In the genomic region with DNA sequence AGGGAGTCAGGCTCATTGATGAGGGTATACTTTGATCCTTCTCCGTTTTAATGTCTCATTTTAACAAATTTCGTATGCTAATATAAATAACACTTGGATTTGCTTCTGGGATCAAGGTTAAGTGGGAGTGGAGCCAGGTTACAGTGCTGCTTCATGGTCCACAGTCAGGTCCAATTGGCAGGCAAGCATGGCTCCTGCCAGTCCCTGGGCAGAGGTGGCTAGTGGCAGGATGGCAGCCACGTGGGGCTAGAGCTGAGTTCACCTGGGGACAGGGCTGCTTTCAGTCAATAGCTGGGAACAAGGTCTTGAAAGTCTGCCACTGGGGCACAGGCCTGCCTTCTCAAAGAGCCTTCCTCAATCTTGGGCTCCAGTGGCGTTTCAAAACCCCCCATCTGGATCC, we compare ENCODE assay signal across 27 cellular contexts. TPM values are rescaled to one million over a fixed set of nuclear protein-coding genes. Genes with fewer than 3 reads are reported as not detected.
DNase-seq lines count a peak whose midpoint lies in the region; ATAC-seq, FAIRE-seq and TF ChIP-seq lines count a peak whose summit lies in the region.
"Had no signal": no experiment of that assay in that cellular context is flagged by ENCODE, and none has a peak within 500 bp of the region (broad histone marks: within the 10 kb centered on the region; RNA-seq: fewer than 3 reads in every experiment).

No MANE protein-coding gene starts in this region.

- BruUV-seq in Panc1 (replicated peaks; lab: Mats Ljungman, UMichigan): no TSS peak

- TF ChIP-seq CTCF in heart right ventricle (IDR thresholded peaks at IDR 0.05) (no peak), Panc1 (IDR thresholded peaks at IDR 0.05) (no peak), GM20000 (IDR thresholded peaks at IDR 0.05; ENCODE audit: extremely low read depth, missing control alignments) (no peak)

- H3K27me3 ChIP-seq in heart right ventricle (peaks cover 0 to 5% (median 0%) of the 10 kb centered on the region in 7 donors), right cardiac atrium (ENCODE audit: control insufficient read depth, insufficient read depth) (no peaks in the 10 kb centered on the region), Panc1 (ENCODE audit: control insufficient read depth, insufficient read depth, low read length) (peaks cover 32% of the 10 kb centered on the region), small intestine (ENCODE audit: control insufficient read depth in 2 of 2, insufficient read depth in 2 of 2, low read length in 2 of 2) (peaks cover 0 to 2% of the 10 kb centered on the region in 2 donors)
- H3K27me3 ChIP-seq: BLaER1 had no signal

- WGBS in heart right ventricle, 2 donors: 53 to 71% methylated on average over 4 of the region's 4 CpGs
- 80% methylated on average over 4 of the region's 4 CpGs for WGBS in right cardiac atrium
- 48 to 76% (median 48%) methylated on average over 4 of the region's 4 CpGs for WGBS in small intestine, 3 donors

- intact Hi-C loops in heart right ventricle (cut with DNase I) (no loop called here), right cardiac atrium (cut with DNase I) (no loop called here), Panc1 (cut with micrococcal nuclease; ENCODE audit: unreplicated experiment) (no loop called here)

- POLR2A ChIA-PET in Panc1 (lab: Charles Lee): no interaction called here

- FAIRE-seq in small intestine (lab: Jason Lieb, UNC): no peak
- FAIRE-seq: A204.1, D721Med, G401.6, GM12878 had no signal

- H3K9me3 ChIP-seq in heart right ventricle: no peaks in the 10 kb centered on the region
- no peaks in the 10 kb centered on the region for H3K9me3 ChIP-seq in right cardiac atrium (ENCODE audit: control insufficient read depth, low read length)
- no peaks in the 10 kb centered on the region for H3K9me3 ChIP-seq in Panc1 (ENCODE audit: control insufficient read depth, insufficient read depth, low read depth, low read length)
- H3K9me3 ChIP-seq in small intestine (ENCODE audit: control insufficient read depth, low read depth): no peaks in the 10 kb centered on the region
- H3K9me3 ChIP-seq: BLaER1, HAP-1 had no signal

- peak; percentile 33 to 91 (median 84) for ATAC-seq in heart right ventricle
- ATAC-seq in right cardiac atrium: no peak
- ATAC-seq in Panc1: peak; percentile 34; the same call in 1 of the 2 replicates
- ATAC-seq in left lobe of liver: peak; percentile 100
- no peak for ATAC-seq in HG03095 (IDR thresholded peaks at IDR 0.05; ENCODE audit: unreplicated experiment)
- ATAC-seq: GM12878 had no signal

- in situ Hi-C loops in Panc1 (cut with HindIII; ENCODE audit: low pct_unique_long_range_greater_than_20kb, low sequenced_read_pairs): no loop called here

- CTCF ChIA-PET in Panc1 (lab: Charles Lee): no interaction called here

- DNase-seq in heart right ventricle (peak; percentile 29 to 43), right cardiac atrium (no peak), Panc1 (ENCODE audit: low read depth, low spot score) (no peak), left lobe of liver (ENCODE audit: low spot score) (peak; percentile 91), small intestine (peak; percentile 11), GM20000 (ENCODE audit: low spot score) (no peak), DMS153 treated with DMSO at 0.1 percent for 48 hours (lab: John Stamatoyannopoulos, UW; ENCODE audit: unreplicated experiment) (no peak)
- DNase-seq: CD4-positive, alpha-beta T cell; GOT3; IMR-90; KG1; MM.1S; NCI-H2029; NCI-H446 treated with DMSO at 0.1 percent for 48 hours; NCI-H526; NCI-H82; SIG-M5 had no signal

- H3K4me3 ChIP-seq in heart right ventricle (no peak overlapping the region), right cardiac atrium (ENCODE audit: low read length) (no peak overlapping the region), Panc1 (ENCODE audit: low read depth in 2 of 2, low read length in 2 of 2) (no peak overlapping the region), small intestine (ENCODE audit: low read depth in 1 of 2, low read length in 2 of 2) (no peak overlapping the region)
- H3K4me3 ChIP-seq: BLaER1, GM12878, HAP-1, SK-N-MC had no signal

- H3K4me1 ChIP-seq in heart right ventricle (peaks cover 0 to 6% (median 0%) of the 10 kb centered on the region in 9 donors), right cardiac atrium (ENCODE audit: control insufficient read depth, insufficient read depth, low read length) (no peaks in the 10 kb centered on the region), Panc1 (ENCODE audit: control insufficient read depth, insufficient read depth, low read length) (no peaks in the 10 kb centered on the region), small intestine (ENCODE audit: control insufficient read depth in 2 of 2, insufficient read depth in 1 of 2, low read depth in 1 of 2, low read length in 1 of 2) (no peaks in the 10 kb centered on the region)
- H3K4me1 ChIP-seq: BLaER1, HAP-1 had no signal

- H3K36me3 ChIP-seq in heart right ventricle (no peaks in the 10 kb centered on the region), Panc1 (ENCODE audit: control insufficient read depth, insufficient read depth, low read length) (no peaks in the 10 kb centered on the region), small intestine (ENCODE audit: control insufficient read depth in 2 of 2, insufficient read depth in 2 of 2, low read length in 2 of 2) (no peaks in the 10 kb centered on the region)
- H3K36me3 ChIP-seq: BLaER1, HAP-1 had no signal

- H3K27ac ChIP-seq in heart right ventricle: no peak overlapping the region
- H3K27ac ChIP-seq in right cardiac atrium (ENCODE audit: low read length): no peak overlapping the region
- H3K27ac ChIP-seq in Panc1 (ENCODE audit: low read length): no peak overlapping the region
- no peak overlapping the region for H3K27ac ChIP-seq in small intestine (ENCODE audit: low read depth in 1 of 2, low read length in 1 of 2)
- H3K27ac ChIP-seq: BLaER1, RWPE1, SK-N-MC had no signal

RNA-seq across cellular contexts. Expression of a gene that starts 16.0 kb away (rescaled TPM):
- total RNA-seq in heart right ventricle (under 1 TPM in 1 of 10 donors, not detected in 9; 0.09 TPM), right cardiac atrium (not detected), Panc1 (2021; ENCODE audit: unreplicated experiment) (0.77 TPM), left lobe of liver (0.05 TPM)
- polyA plus RNA-seq in heart right ventricle (under 1 TPM in 1 of 2 donors, not detected in 1; 0.01 TPM), right cardiac atrium (not detected), small intestine (1 to 10 TPM in 1 of 3 donors, not detected in 2; 3.0 TPM)
- polyA plus RNA-seq in Panc1 (2012; ENCODE audit: insufficient read length): 0.55 TPM
- total RNA-seq: CD4-positive, alpha-beta T cell; GM12878; IMR-90 had no signal
- polyA plus RNA-seq: AG04450, IMR-90 had no signal

RNA-seq across cellular contexts. Expression of a gene that starts 43.9 kb away (rescaled TPM):
- total RNA-seq in heart right ventricle (1 to 10 TPM; 1.9 to 7.0 (median 4.3) TPM), right cardiac atrium (under 1 TPM; 0.72 to 0.85 (median 0.80) TPM), Panc1 (2021; ENCODE audit: unreplicated experiment) (not detected), left lobe of liver (0.05 TPM)
- polyA plus RNA-seq in heart right ventricle (under 1 TPM; 0.03 to 0.22 TPM), right cardiac atrium (0.11 TPM), small intestine (under 1 TPM in 1 of 3 donors, not detected in 2; 0.10 TPM)
- polyA plus RNA-seq in Panc1 (2012; ENCODE audit: insufficient read length): not detected
- total RNA-seq: CD4-positive, alpha-beta T cell; GM12878; IMR-90 had no signal
- polyA plus RNA-seq: AG04450, IMR-90 had no signal

RNA-seq across cellular contexts. Expression of a gene that starts 49.1 kb away (rescaled TPM):
- total RNA-seq in heart right ventricle (10 to 100 TPM; 14.4 to 28.9 (median 20.5) TPM), right cardiac atrium (10 to 100 TPM; 18.3 to 29.4 (median 20.9) TPM), Panc1 (2021; ENCODE audit: unreplicated experiment) (14.4 TPM), left lobe of liver (5.6 TPM)
- polyA plus RNA-seq in heart right ventricle (1 to 10 TPM; 3.4 to 7.2 TPM), right cardiac atrium (6.7 TPM), small intestine (10 to 100 TPM in 2 of 3 donors, 1 to 10 TPM in 1; 7.2 to 13.0 (median 11.1) TPM)
- 5.0 TPM for polyA plus RNA-seq in Panc1 (2012; ENCODE audit: insufficient read length)

Comparison
In these comparisons a context has a peak if more than half of its experiments do, and no peak if none do; other contexts are left out.
1. ATAC-seq: peak in heart right ventricle (8 of 8), Panc1 (single experiment) and left lobe of liver (single experiment); none in right cardiac atrium (0 of 2) and HG03095 (single experiment).
2. DNase-seq: peak in heart right ventricle (2 of 2), left lobe of liver (single experiment) and small intestine (single experiment); none in right cardiac atrium (0 of 3), Panc1 (single experiment), GM20000 (single experiment) and DMS153 treated with DMSO at 0.1 percent for 48 hours (single experiment).